In the genomic region with DNA sequence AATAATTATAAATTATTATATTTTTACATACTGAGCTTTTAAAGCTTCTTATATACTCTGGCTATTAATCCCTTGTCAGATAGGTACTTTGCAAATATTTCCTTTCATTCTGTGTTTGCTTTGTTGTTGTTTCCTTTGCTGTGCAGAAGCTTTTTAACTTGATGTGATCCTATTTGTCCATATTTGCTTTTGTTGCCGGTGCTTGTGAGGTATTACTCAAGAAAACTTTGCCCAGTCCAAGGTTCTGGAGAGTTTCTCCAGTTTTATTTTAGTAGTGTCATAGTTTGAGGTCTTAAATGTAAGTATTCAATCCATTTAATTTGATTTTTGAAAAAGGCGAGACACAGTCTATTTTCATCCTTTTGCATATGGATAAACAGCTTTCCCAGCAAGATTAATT, we compare ENCODE assay signal across 7 cellular contexts.
"Had no signal": no experiment of that assay in that cellular context is flagged by ENCODE, and none has a peak within 500 bp of the region (broad histone marks: within the 10 kb centered on the region; RNA-seq: fewer than 3 reads in every experiment).

No MANE protein-coding gene starts in this region.

- H3K9me3 Mint-ChIP-seq: GM23338 had no signal

- H3K27ac ChIP-seq: HL-60 had no signal

- H3K4me1 Mint-ChIP-seq: GM23338 had no signal

- H3K4me3 ChIP-seq: GM23338, K562 had no signal

- H3K27ac Mint-ChIP-seq: GM23338, H9, HFFc6 had no signal

- H3K4me2 ChIP-seq: GM23338 had no signal

- ATAC-seq: GM23338, HCT116, K562 had no signal

- H2AFZ ChIP-seq: GM23338 had no signal

- H3K4me3 Mint-ChIP-seq: GM23338, H9, HFFc6 had no signal

- DNase-seq: H9, HFFc6, IMR-90 had no signal
